Comparison of ENCODE assay signal across 11 cellular contexts in genomic region chr10:12766222-12766621, GRCh38.
"Had no signal": no experiment of that assay in that cellular context is flagged by ENCODE, and none has a peak within 500 bp of the region (broad histone marks: within the 10 kb centered on the region; RNA-seq: fewer than 3 reads in every experiment).

No MANE protein-coding gene starts in this region.

- H3K4me3 ChIP-seq: gastrocnemius medialis had no signal

- H3K27me3 ChIP-seq: gastrocnemius medialis had no signal

- H3K4me1 ChIP-seq: gastrocnemius medialis had no signal

- H3K9me3 ChIP-seq: gastrocnemius medialis had no signal

- H3K27ac ChIP-seq: epithelial cell of prostate, gastrocnemius medialis had no signal

- ATAC-seq: activated T-cell treated with anti-CD3 and anti-CD28 coated beads, Interleukin-2, amount 50 U/mL, for 4 hours; effector memory CD8-positive, alpha-beta T cell; gastrocnemius medialis; sciatic nerve had no signal

- H3K36me3 ChIP-seq: gastrocnemius medialis had no signal

- DNase-seq: activated CD4-positive, alpha-beta memory T cell treated with anti-CD3 and anti-CD28 coated beads for 36 hours; activated CD4-positive, alpha-beta T cell treated with anti-CD3 and anti-CD28 coated beads for 1 hour; activated gamma-delta T cell treated with Interleukin-2 at 50 U/mL for 16 hours; activated T-cell treated with anti-CD3 and anti-CD28 coated beads, Interleukin-2, amount 50 U/mL, for 4 hours; effector memory CD8-positive, alpha-beta T cell; gastrocnemius medialis; kidney glomerular epithelial cell; stimulated activated CD4-positive, alpha-beta T cell treated with anti-CD3 and anti-CD28 coated beads, Interleukin-2, amount 100 ng/mL, for 24 hours; stimulated activated naive CD4-positive, alpha-beta T cell had no signal
